ENCODE assay signal across 9 cellular contexts in genomic region chr9:100351508-100351907, GRCh38. TPM values are rescaled to one million over a fixed set of nuclear protein-coding genes. Genes with fewer than 3 reads are reported as not detected.
A peak's percentile ranks its signal among the peaks of the same experiment; 100 is the strongest.
DNase-seq lines count a peak whose midpoint lies in the region; ATAC-seq, FAIRE-seq and TF ChIP-seq lines count a peak whose summit lies in the region.
"Had no signal": no experiment of that assay in that cellular context is flagged by ENCODE, and none has a peak within 500 bp of the region (broad histone marks: within the 10 kb centered on the region; RNA-seq: fewer than 3 reads in every experiment).

No MANE protein-coding gene starts in this region.

- H3F3A ChIP-seq in SU-DHL-6 (ENCODE audit: insufficient read depth), result no peaks in the 10 kb centered on the region; the same call in 1 of the 2 replicates

- H3K36me3 ChIP-seq in SU-DHL-6 (ENCODE audit: low read length), result peaks cover 15% of the 10 kb centered on the region
- H3K36me3 ChIP-seq in gastrocnemius medialis, result no peaks in the 10 kb centered on the region

- peaks cover 15% of the 10 kb centered on the region; the same call in 1 of the 2 replicates for H4K20me1 ChIP-seq in SU-DHL-6 (ENCODE audit: low read depth, low read length)

- peaks cover 70% of the 10 kb centered on the region for H3K79me2 ChIP-seq in SU-DHL-6 (ENCODE audit: insufficient read depth, low read length)

- H3K9me3 ChIP-seq in SU-DHL-6 (ENCODE audit: insufficient read depth, low read length) (no peaks in the 10 kb centered on the region), gastrocnemius medialis (no peaks in the 10 kb centered on the region)

- TF ChIP-seq POLR2A in gastrocnemius medialis (IDR thresholded peaks at IDR 0.05), result no peak

- H3K9ac ChIP-seq in SU-DHL-6 (ENCODE audit: low read length), result peak overlapping the region; percentile 98

- intact Hi-C loops in gastrocnemius medialis (cut with DNase I; ENCODE audit: low total_unique reads), result loop anchor here (5.0 to 10.0 kb wide), 5 partner anchors 133 to 1127 kb away; partner anchors contain the start of genes ALG2, CAVIN4, ERP44 and INVS

- no peaks in the 10 kb centered on the region for H3K9me2 ChIP-seq in SU-DHL-6 (replicated peaks; ENCODE audit: insufficient read depth, low read length)

- H3K27me3 ChIP-seq in SU-DHL-6 (ENCODE audit: low read length) (no peaks in the 10 kb centered on the region), gastrocnemius medialis (no peaks in the 10 kb centered on the region)

- peak; percentile 45 for FAIRE-seq in GM19239 (lab: Jason Lieb, UNC)

- DNase-seq in GM19239 (ENCODE audit: insufficient read length, low spot score) (no peak), fibroblast of villous mesenchyme (ENCODE audit: low read depth) (no peak), gastrocnemius medialis (no peak), activated gamma-delta T cell treated with Interleukin-2 at 50 U/mL for 16 hours (no peak), NOMO-1 (lab: John Stamatoyannopoulos, UW; ENCODE audit: unreplicated experiment in 2 of 2) (no peak)
- no peak for DNase-seq in activated effector memory CD4-positive, alpha-beta T cell treated with Interleukin-2 at 50 U/mL for 16 hours
- DNase-seq in stimulated activated CD4-positive, alpha-beta T cell treated with anti-CD3 and anti-CD28 coated beads, Interleukin-12 subunit alpha, Interleukin-12 subunit beta, amount 100 ng/mL, for 4 hours, result no peak
- DNase-seq: SHP77 treated with DMSO at 0.1 percent for 48 hours had no signal

- H3K27ac ChIP-seq in SU-DHL-6 (ENCODE audit: low read depth, low read length) (peak overlapping the region; percentile 71), gastrocnemius medialis (no peak overlapping the region)

- H2AFZ ChIP-seq in SU-DHL-6 (ENCODE audit: low read depth, low read length, severe bottlenecking), result no peak overlapping the region

- peaks cover 22 to 28% of the 10 kb centered on the region in 2 donors for H3K4me1 ChIP-seq in gastrocnemius medialis

- H3K4me2 ChIP-seq in SU-DHL-6 (ENCODE audit: low read depth, low read length, poor library complexity, severe bottlenecking), result peak overlapping the region; percentile 85

- no peak for TF ChIP-seq CTCF in SU-DHL-6 (IDR thresholded peaks at IDR 0.05; ENCODE audit: insufficient read depth, low read length, poor library complexity, severe bottlenecking)
- TF ChIP-seq CTCF in fibroblast of villous mesenchyme (IDR thresholded peaks at IDR 0.05; ENCODE audit: insufficient read depth, low read depth, low read length), result no peak
- TF ChIP-seq CTCF in gastrocnemius medialis (IDR thresholded peaks at IDR 0.05 in 4 of 5, conservative IDR thresholded peaks at IDR 0.05 in 1 of 5), result no peak

- H3K4me3 ChIP-seq in SU-DHL-6 (ENCODE audit: insufficient read depth, low read length, poor library complexity, severe bottlenecking) (peak overlapping the region; percentile 88), fibroblast of villous mesenchyme (ENCODE audit: low read depth, low read length) (peak overlapping the region; percentile 95), gastrocnemius medialis (peak overlapping the region; percentile 80 to 95 (median 84))

- no peak for ATAC-seq in gastrocnemius medialis

- in situ Hi-C loops in gastrocnemius medialis (cut with MboI; ENCODE audit: low sequenced_read_pairs in 4 of 4), result no loop called here

RNA-seq across cellular contexts. Expression of gene TEX10, which starts 1.2 kb away (rescaled TPM):
- total RNA-seq in fibroblast of villous mesenchyme (30.3 and 39.3 TPM in 2 replicates), gastrocnemius medialis (10 to 100 TPM; 16.0 to 20.5 (median 18.4) TPM)
